Comparison of ENCODE assay signal across 25 cellular contexts in genomic region chr3:177676148-177676547, GRCh38.
DNase-seq lines count a peak whose midpoint lies in the region; ATAC-seq and TF ChIP-seq lines count a peak whose summit lies in the region.
"Had no signal": no experiment of that assay in that cellular context is flagged by ENCODE, and none has a peak within 500 bp of the region (broad histone marks: within the 10 kb centered on the region; RNA-seq: fewer than 3 reads in every experiment).

No MANE protein-coding gene starts in this region.

- no peaks in the 10 kb centered on the region for H3K36me3 ChIP-seq in lower lobe of right lung
- no peaks in the 10 kb centered on the region for H3K36me3 ChIP-seq in upper lobe of right lung
- H3K36me3 ChIP-seq: SJCRH30, thoracic aorta, uterus, WERI-Rb-1 had no signal

- H3K4me3 ChIP-seq in lower lobe of right lung (no peak overlapping the region), upper lobe of right lung (no peak overlapping the region)
- H3K4me3 ChIP-seq: A549, SJCRH30, thoracic aorta, uterus had no signal

- H3K27me3 ChIP-seq in lower lobe of right lung (ENCODE audit: low read depth), result no peaks in the 10 kb centered on the region
- no peaks in the 10 kb centered on the region for H3K27me3 ChIP-seq in upper lobe of right lung
- H3K27me3 ChIP-seq: SJCRH30, uterus had no signal

- H3K9me3 ChIP-seq in lower lobe of right lung, result no peaks in the 10 kb centered on the region
- H3K9me3 ChIP-seq in upper lobe of right lung, result no peaks in the 10 kb centered on the region
- H3K9me3 ChIP-seq: A549, SJCRH30, thoracic aorta, uterus had no signal

- TF ChIP-seq CTCF in lower lobe of right lung (IDR thresholded peaks at IDR 0.05), result no peak
- TF ChIP-seq CTCF in upper lobe of right lung (IDR thresholded peaks at IDR 0.05), result no peak

- intact Hi-C loops in lower lobe of right lung (cut with DNase I), result no loop called here
- intact Hi-C loops in upper lobe of right lung (cut with DNase I), result no loop called here

- peaks cover 30% of the 10 kb centered on the region for H3K4me1 ChIP-seq in lower lobe of right lung
- peaks cover 28% of the 10 kb centered on the region for H3K4me1 ChIP-seq in upper lobe of right lung
- H3K4me1 ChIP-seq: SJCRH30 had no signal

- peak overlapping the region; percentile 57 for H3K27ac ChIP-seq in lower lobe of right lung
- H3K27ac ChIP-seq in upper lobe of right lung, result peak overlapping the region; percentile 68
- H3K27ac ChIP-seq: A549, SJCRH30, thoracic aorta, uterus, WERI-Rb-1 had no signal

- ATAC-seq in lower lobe of right lung, result peak in 1 of 2 donors; percentile 2
- no peak for ATAC-seq in upper lobe of right lung
- ATAC-seq in GM21526 (IDR thresholded peaks at IDR 0.05; ENCODE audit: low FRiP score, unreplicated experiment), result no peak
- ATAC-seq: A549; activated CD8-positive, alpha-beta T cell treated with anti-CD3 and anti-CD28 coated beads, Interleukin-2, amount 10 ng/mL, durations not matched to agents 7 days and 5 days; activated naive CD4-positive, alpha-beta T cell treated with anti-CD3 and anti-CD28 coated beads, Interleukin-2, amount 50 U/mL, for 72 hours; natural killer cell treated with Interleukin-12 subunit alpha and Interleukin-12 subunit beta and Interleukin-15 and Interleukin-18, amount 100 ng/mL, for 72 hours; sciatic nerve; stimulated activated naive CD8-positive, alpha-beta T cell treated with anti-CD3 and anti-CD28 coated beads, Interleukin-15, amount 100 ng/mL, for 72 hours had no signal

- DNase-seq in NCI-H748 (lab: John Stamatoyannopoulos, UW; ENCODE audit: unreplicated experiment) (peak; percentile 36), NCI-H748 treated with DMSO at 0.1 percent for 48 hours (lab: John Stamatoyannopoulos, UW) (no peak), NCI-H526 treated with DMSO at 0.1 percent for 48 hours (lab: John Stamatoyannopoulos, UW) (peak; percentile 91), lower lobe of right lung (no peak), upper lobe of right lung (no peak), COLO829 (ENCODE audit: low spot score) (no peak)
- no peak for DNase-seq in stimulated activated naive CD4-positive, alpha-beta T cell treated with Interleukin-2 at 50 U/mL for 16 hours (lab: John Stamatoyannopoulos, UW)
- DNase-seq: activated CD4-positive, alpha-beta T cell treated with anti-CD3 and anti-CD28 coated beads for 4 hours; activated CD8-positive, alpha-beta T cell treated with anti-CD3 and anti-CD28 coated beads, Interleukin-2, amount 10 ng/mL, durations not matched to agents 7 days and 5 days; AML-193; CD4-positive, alpha-beta memory T cell; NCI-H187 treated with DMSO at 0.1 percent for 48 hours; RPMI8226; SJCRH30; stimulated activated CD8-positive, alpha-beta memory T cell treated with anti-CD3 and anti-CD28 coated beads, Interleukin-4, amount 100 ng/mL, for 48 hours; stimulated activated naive CD8-positive, alpha-beta T cell treated with anti-CD3 and anti-CD28 coated beads, Interleukin-15, amount 100 ng/mL, for 72 hours; T1000; uterus; WERI-Rb-1 had no signal

Comparison
In these comparisons a context has a peak if more than half of its experiments do, and no peak if none do; other contexts are left out.
1. DNase-seq: peak in NCI-H748 (single experiment) and NCI-H526 treated with DMSO at 0.1 percent for 48 hours (single experiment); none in NCI-H748 treated with DMSO at 0.1 percent for 48 hours (single experiment), lower lobe of right lung (single experiment), upper lobe of right lung (single experiment), COLO829 (single experiment) and stimulated activated naive CD4-positive, alpha-beta T cell treated with Interleukin-2 at 50 U/mL for 16 hours (single experiment).